Comparison of ENCODE assay signal across 16 cellular contexts in genomic region chr6:31655349-31656237, GRCh38. TPM values are rescaled to one million over a fixed set of nuclear protein-coding genes. Genes with fewer than 3 reads are reported as not detected.
A peak's percentile ranks its signal among the peaks of the same experiment; 100 is the strongest.
DNase-seq lines count a peak whose midpoint lies in the region; ATAC-seq, FAIRE-seq and TF ChIP-seq lines count a peak whose summit lies in the region.
"Had no signal": no experiment of that assay in that cellular context is flagged by ENCODE, and none has a peak within 500 bp of the region (broad histone marks: within the 10 kb centered on the region; RNA-seq: fewer than 3 reads in every experiment).

Gene APOM (plus strand): TSS chr6:31655894. CDS start chr6:31655967, 73 bp downstream.

- H3K27me3 ChIP-seq in SU-DHL-6 (ENCODE audit: low read length) (no peaks in the 10 kb centered on the region), H1 (replicated peaks in 1 of 4; ENCODE audit: control insufficient read depth in 3 of 4, extremely low read depth in 1 of 4, insufficient read depth in 3 of 4, low read length in 3 of 4) (no peaks in the 10 kb centered on the region), suprapubic skin (no peaks in the 10 kb centered on the region)
- H3K27me3 ChIP-seq: adrenal gland; BLaER1 treated with 17β-estradiol and CSF1 and Interleukin-3, amounts not matched to agents 10 nM and 100 nM; tibial nerve had no signal

- H4K5ac ChIP-seq in H1 (ENCODE audit: insufficient read length, low read depth, low read length) = no peak within 1 kb of the TSS

- H3K9me2 ChIP-seq in SU-DHL-6 (replicated peaks; ENCODE audit: insufficient read depth, low read length) = no peaks in the 10 kb centered on the region

- CTCF ChIA-PET in H1 (lab: Charles Lee; ENCODE audit: partially characterized antibody) = interaction anchor here (1.0 to 5.2 kb wide), 5 partner anchors 9 to 117 kb away, joined by 3 to 38 read pairs (median 4); partner anchors contain the start of genes CSNK2B and GPANK1

- ATAC-seq in HG03571 (IDR thresholded peaks at IDR 0.05; ENCODE audit: unreplicated experiment) = no peak
- ATAC-seq: GM12878, HCT116, right cardiac atrium had no signal

- POLR2A ChIA-PET in H1 (lab: Charles Lee; ENCODE audit: partially characterized antibody) = interaction anchor here (1.2 to 25.5 kb wide), 12 partner anchors 8 to 179 kb away, joined by 3 to 883 read pairs (median 8); partner anchors contain the start of genes AIF1, C6orf47, CSNK2B and DDX39B

- peaks cover 19% of the 10 kb centered on the region for H3F3A ChIP-seq in SU-DHL-6 (ENCODE audit: insufficient read depth)

- H4K91ac ChIP-seq in H1 (replicated peaks; ENCODE audit: insufficient read length, low read length) = no peak within 1 kb of the TSS

- H3K9me3 ChIP-seq in SU-DHL-6 (ENCODE audit: insufficient read depth, low read length) (no peaks in the 10 kb centered on the region), H1 (ENCODE audit: insufficient read depth in 2 of 2, low read depth in 1 of 2, low read length in 1 of 2) (no peaks in the 10 kb centered on the region), suprapubic skin (no peaks in the 10 kb centered on the region)
- H3K9me3 ChIP-seq: adrenal gland; BLaER1 treated with 17β-estradiol and CSF1 and Interleukin-3, amounts not matched to agents 10 nM and 100 nM; tibial nerve had no signal

- H3K79me2 ChIP-seq in SU-DHL-6 (ENCODE audit: insufficient read depth, low read length) = peaks cover 52% of the 10 kb centered on the region
- peaks cover 4 to 35% of the 10 kb centered on the region in 2 experiments; a peak in 3 of 4 replicates for H3K79me2 ChIP-seq in H1 (ENCODE audit: control insufficient read depth in 1 of 2, insufficient read depth in 2 of 2, low read length in 2 of 2)

- no peak within 1 kb of the TSS for H3K4me2 ChIP-seq in SU-DHL-6 (ENCODE audit: low read depth, low read length, poor library complexity, severe bottlenecking)
- H3K4me2 ChIP-seq in H1 (ENCODE audit: insufficient read depth in 1 of 2, low read depth in 2 of 2, low read length in 2 of 2) = no peak within 1 kb of the TSS

- H3K14ac ChIP-seq in H1 (ENCODE audit: insufficient read length) = no peak within 1 kb of the TSS

- H3K36me3 ChIP-seq in SU-DHL-6 (ENCODE audit: low read length) = no peaks in the 10 kb centered on the region
- peaks cover 0 to 4% (median 0%) of the 10 kb centered on the region in 4 experiments; a peak in 1 of 8 replicates for H3K36me3 ChIP-seq in H1 (ENCODE audit: control insufficient read depth in 2 of 4, insufficient read depth in 4 of 4, low read length in 3 of 4)
- peaks cover 3% of the 10 kb centered on the region for H3K36me3 ChIP-seq in suprapubic skin

- TF ChIP-seq RAD21 in H1 (IDR thresholded peaks at IDR 0.05 in 1 of 2, conservative IDR thresholded peaks at IDR 0.05 in 1 of 2; ENCODE audit: low read depth in 2 of 2, low read length in 2 of 2) = no peak

- H3K4me3 ChIP-seq in SU-DHL-6 (ENCODE audit: insufficient read depth, low read length, poor library complexity, severe bottlenecking) (no peak within 1 kb of the TSS), H1 (ENCODE audit: extremely low read depth in 1 of 4, insufficient read depth in 2 of 4, low read depth in 3 of 4, low read length in 4 of 4) (no peak within 1 kb of the TSS), suprapubic skin (no peak within 1 kb of the TSS)
- H3K4me3 ChIP-seq: adrenal gland; BLaER1 treated with 17β-estradiol and CSF1 and Interleukin-3, amounts not matched to agents 10 nM and 100 nM; GM12878; tibial nerve had no signal

- H2BK120ac ChIP-seq in H1 (replicated peaks; ENCODE audit: low read depth, low read length) = no peak within 1 kb of the TSS

- no peak within 1 kb of the TSS for H2BK15ac ChIP-seq in H1 (ENCODE audit: low read length)

- H2AFZ ChIP-seq in SU-DHL-6 (ENCODE audit: low read depth, low read length, severe bottlenecking) (no peak within 1 kb of the TSS), H1 (ENCODE audit: low read length) (no peak within 1 kb of the TSS)

- H3K27ac ChIP-seq in SU-DHL-6 (ENCODE audit: low read depth, low read length) = 0 out of 2 replicates have a peak within 1 kb of the TSS, but pooled peaks have one; percentile 1
- H3K27ac ChIP-seq in H1 (ENCODE audit: low read depth, low read length) = no peak within 1 kb of the TSS
- H3K27ac ChIP-seq in suprapubic skin = no peak within 1 kb of the TSS
- H3K27ac ChIP-seq: adrenal gland, HL-60, tibial nerve had no signal

- H3K9me3 Mint-ChIP-seq in nephron progenitor cell = no peaks in the 10 kb centered on the region

- H3K36me3 Mint-ChIP-seq in nephron progenitor cell (ENCODE audit: low read depth) = peaks cover 32% of the 10 kb centered on the region

- H4K20me1 ChIP-seq in SU-DHL-6 (ENCODE audit: low read depth, low read length) = no peaks in the 10 kb centered on the region
- peaks cover 0 to 5% of the 10 kb centered on the region in 2 experiments for H4K20me1 ChIP-seq in H1 (replicated peaks in 1 of 2; ENCODE audit: control insufficient read depth in 1 of 2, insufficient read depth in 2 of 2, low read length in 2 of 2)

- H3K18ac ChIP-seq in H1 (ENCODE audit: extremely low read depth, low read length) = no peak within 1 kb of the TSS

- TF ChIP-seq POLR2A in H1 (IDR thresholded peaks at IDR 0.05; ENCODE audit: control extremely low read depth in 1 of 2, low read depth in 2 of 2, low read length in 2 of 2) (no peak), suprapubic skin (IDR thresholded peaks at IDR 0.05) (no peak)

- no peak for FAIRE-seq in H1 (lab: Jason Lieb, UNC)
- FAIRE-seq: GM12878, keratinocyte had no signal

- H3K27ac Mint-ChIP-seq in nephron progenitor cell = peak within 1 kb of the TSS; percentile 83

- peaks cover 10% of the 10 kb centered on the region for H3K23me2 ChIP-seq in H1 (ENCODE audit: low read depth, low read length)

- no peak within 1 kb of the TSS for H3K9ac ChIP-seq in SU-DHL-6 (ENCODE audit: low read length)
- no peak within 1 kb of the TSS for H3K9ac ChIP-seq in H1 (replicated peaks in 1 of 4; ENCODE audit: extremely low read depth in 1 of 4, low read depth in 3 of 4, low read length in 3 of 4)

- no peak within 1 kb of the TSS for H3K56ac ChIP-seq in H1 (replicated peaks; ENCODE audit: insufficient read length, low read depth, low read length)

- DNase-seq in Caki2 (ENCODE audit: low read depth) (peak; percentile 56), H1 (ENCODE audit: low read depth in 1 of 2, low spot score in 2 of 2) (no peak), nephron progenitor cell (no peak), suprapubic skin (ENCODE audit: low spot score in 2 of 2) (no peak), NCI-H2081 (lab: John Stamatoyannopoulos, UW) (no peak)
- DNase-seq: adrenal gland; right cardiac atrium; stimulated activated CD4-positive, alpha-beta T cell treated with anti-CD3 and anti-CD28 coated beads, Interleukin-2, amount 100 ng/mL, for 24 hours had no signal

- TF ChIP-seq EP300 in H1 (IDR thresholded peaks at IDR 0.05; ENCODE audit: borderline replicate concordance in 1 of 2, low read depth in 2 of 2, low read length in 2 of 2) (no peak), suprapubic skin (IDR thresholded peaks at IDR 0.05) (no peak)

- no peak within 1 kb of the TSS for H4K8ac ChIP-seq in H1 (ENCODE audit: extremely low read depth, insufficient read depth, low read length)

- H2BK12ac ChIP-seq in H1 (ENCODE audit: low read depth, low read length) = no peak within 1 kb of the TSS

- no peak for TF ChIP-seq CTCF in SU-DHL-6 (IDR thresholded peaks at IDR 0.05; ENCODE audit: insufficient read depth, low read length, poor library complexity, severe bottlenecking)
- TF ChIP-seq CTCF in H1 (IDR thresholded peaks at IDR 0.05; ENCODE audit: control extremely low read depth in 1 of 3, insufficient read depth in 1 of 3, low read depth in 1 of 3, low read length in 3 of 3) = no peak
- TF ChIP-seq CTCF in nephron progenitor cell (IDR thresholded peaks at IDR 0.05) = no peak
- no peak for TF ChIP-seq CTCF in suprapubic skin (IDR thresholded peaks at IDR 0.05)

- H3K23ac ChIP-seq in H1 (ENCODE audit: insufficient read length) = no peak within 1 kb of the TSS

- H3K4me1 ChIP-seq in H1 (replicated peaks in 1 of 4; ENCODE audit: control insufficient read depth in 3 of 4, insufficient read depth in 4 of 4, low read length in 3 of 4) (peaks cover 0 to 12% (median 3%) of the 10 kb centered on the region in 4 experiments; a peak in 4 of 7 replicates), suprapubic skin (peaks cover 42% of the 10 kb centered on the region)

- peaks cover 4% of the 10 kb centered on the region for H3K27me3 Mint-ChIP-seq in nephron progenitor cell (ENCODE audit: low read depth, poor library complexity)

- WGBS in H1 (ENCODE audit: extremely low coverage in 1 of 2, insufficient coverage in 1 of 2, insufficient read length in 1 of 2, insufficient replicate concordance in 2 of 2, low coverage in 1 of 2, low lambda C conversion rate in 2 of 2, missing lambda C conversion rate in 1 of 2), 2 experiments = 86% methylated on average over 8 of the region's 8 CpGs; no CpG with 5 or more reads in 1 of the 2 experiments
- WGBS in suprapubic skin = 84% methylated on average over 8 of the region's 8 CpGs

- H3K4ac ChIP-seq in H1 (replicated peaks; ENCODE audit: insufficient read length, low read depth, low read length) = no peak within 1 kb of the TSS

- H3K4me1 Mint-ChIP-seq in nephron progenitor cell = peaks cover 75% of the 10 kb centered on the region

- no peak within 1 kb of the TSS for H2BK20ac ChIP-seq in H1 (ENCODE audit: low read length)

- in situ Hi-C loops in Caki2 (cut with HindIII; ENCODE audit: low pct_unique_long_range_greater_than_20kb, low sequenced_read_pairs) = no loop called here

- H3K4me3 Mint-ChIP-seq in nephron progenitor cell = no peak within 1 kb of the TSS

- H2AK5ac ChIP-seq in H1 (ENCODE audit: low read depth, low read length) = no peak within 1 kb of the TSS

- peaks cover 9% of the 10 kb centered on the region for H3K79me1 ChIP-seq in H1 (ENCODE audit: low read depth, low read length)

- H2BK5ac ChIP-seq in H1 (ENCODE audit: low read depth, low read length) = no peak within 1 kb of the TSS

TF ChIP-seq in H1, 55 proteins besides CTCF, POLR2A, EP300 and RAD21:
- TF ChIP-seq POLR2AphosphoS5 (IDR thresholded peaks at IDR 0.05; ENCODE audit: low read depth, low read length) = 0 out of 2 replicates have a peak, but pooled peaks have one; percentile 33
- no peak for TF ChIP-seq YY1 (IDR thresholded peaks at IDR 0.05; ENCODE audit: low read depth, low read length)
TF ChIP-seq in H1: peak in this region for 1.

RNA-seq across cellular contexts. Expression of gene APOM, which starts in this region (rescaled TPM):
- total RNA-seq in Caki2 (2014; rRNA removed; shearing (Covaris generic); ENCODE audit: low replicate concordance) = 9.2 TPM in 1 of 2 replicates, not detected in the other
- 3.4 and 3.8 TPM in 2 replicates for total RNA-seq in H1 (2021; fragmentation: NEBNext Ultra II Directional; extraction: Animal tissue kit (Norgen Biotek cat#: 25700))
- 9.2 and 12.0 TPM in 2 replicates for polyA plus RNA-seq in H1 (2011; rRNA removed)
- polyA plus RNA-seq in H1 (2011; cell fraction: cytosol; rRNA removed) = 9.2 TPM
- 9.6 TPM for polyA plus RNA-seq in H1 (2011; cell fraction: nucleus; rRNA removed)
- polyA plus RNA-seq in H1 (2012, experiment 1 of 2) = 3.4 to 6.3 TPM (median 5.9 TPM) in 4 replicates
- 8.1 TPM for polyA plus RNA-seq in H1 (2012, experiment 2 of 2)
- polyA plus RNA-seq in H1 (2013, experiment 1 of 2) = 5.3 TPM
- 5.8 TPM for polyA plus RNA-seq in H1 (2013, experiment 2 of 2)
- polyA minus RNA-seq in H1 (2011; rRNA and poly(A)+ RNA removed) = 2.5 and 3.5 TPM in 2 replicates
- polyA minus RNA-seq in H1 (2011; cell fraction: cytosol; rRNA and poly(A)+ RNA removed) = 1.8 TPM
- 2.9 TPM for polyA minus RNA-seq in H1 (2011; cell fraction: nucleus; rRNA and poly(A)+ RNA removed)
- total RNA-seq in suprapubic skin = 1 to 10 TPM; 2.8 to 8.3 (median 6.1) TPM
